Comparison of ENCODE assay signal across 20 cellular contexts in the genomic region with DNA sequence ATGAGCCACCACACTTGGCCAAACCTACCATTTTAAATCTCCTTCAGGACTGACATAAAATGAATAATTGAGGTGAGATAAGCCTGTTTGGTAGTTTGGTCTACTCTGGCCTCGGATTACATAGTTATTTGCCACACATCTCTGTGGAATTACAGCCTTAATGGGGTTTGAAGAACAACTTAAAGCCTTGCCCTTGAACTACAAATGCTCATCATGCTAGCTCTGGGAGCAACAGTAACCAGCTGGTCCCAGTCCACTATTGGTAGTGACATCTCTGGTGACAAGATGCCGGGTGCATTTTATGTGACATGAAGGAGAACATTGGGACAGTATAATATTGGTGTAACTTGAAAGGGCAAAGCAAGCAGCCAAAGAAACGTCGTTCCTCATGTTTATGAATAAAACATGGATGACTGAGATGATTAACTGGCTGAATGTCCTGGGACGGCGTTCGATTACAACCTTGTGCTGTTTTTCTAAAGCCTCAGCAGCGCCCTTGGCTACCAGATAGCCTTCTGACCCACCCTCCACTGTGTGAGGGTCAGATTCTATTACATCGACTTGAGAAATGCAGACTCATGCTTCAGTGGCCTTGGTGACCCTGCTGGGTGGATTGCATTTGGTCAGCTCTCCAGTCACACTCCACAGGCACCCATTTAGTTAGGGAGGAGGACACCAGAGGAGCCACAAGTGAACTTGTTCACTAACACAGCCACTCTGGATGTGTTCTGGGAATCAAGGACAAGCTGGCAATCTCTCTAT. TPM values are rescaled to one million over a fixed set of nuclear protein-coding genes. Genes with fewer than 3 reads are reported as not detected.
A peak's percentile ranks its signal among the peaks of the same experiment; 100 is the strongest.
DNase-seq lines count a peak whose midpoint lies in the region; ATAC-seq and TF ChIP-seq lines count a peak whose summit lies in the region.
"Had no signal": no experiment of that assay in that cellular context is flagged by ENCODE, and none has a peak within 500 bp of the region (broad histone marks: within the 10 kb centered on the region; RNA-seq: fewer than 3 reads in every experiment).

No MANE protein-coding gene starts in this region.

- no peak for ATAC-seq in HG02840 (IDR thresholded peaks at IDR 0.05; ENCODE audit: low FRiP score, unreplicated experiment)

- TF ChIP-seq POLR2A in erythroblast (IDR thresholded peaks at IDR 0.05; ENCODE audit: low read length) = no peak

- intact Hi-C loops in posterior vena cava (cut with DNase I) = no loop called here

- peak; percentile 20 for DNase-seq in AG08396 (ENCODE audit: low spot score)
- DNase-seq in OCI-M1 (lab: John Stamatoyannopoulos, UW) = peak; percentile 34
- peak; percentile 78 to 87 for DNase-seq in erythroblast (lab: John Stamatoyannopoulos, UW)
- DNase-seq in myocyte (ENCODE audit: low read depth) = peak; percentile 94
- DNase-seq in HCEC 1CT = no peak
- DNase-seq in NCI-H2171 (lab: John Stamatoyannopoulos, UW) = no peak
- no peak for DNase-seq in posterior vena cava (ENCODE audit: low spot score)
- DNase-seq: activated naive CD4-positive, alpha-beta T cell treated with Interleukin-2 at 50 U/mL for 16 hours; caudate nucleus; NCI-H1048; NCI-H2171 treated with DMSO at 0.1 percent for 48 hours; SK-N-SH; stimulated activated CD8-positive, alpha-beta memory T cell treated with anti-CD3 and anti-CD28 coated beads, Interleukin-4, amount 100 ng/mL, for 48 hours; tibial artery had no signal

RNA-seq across cellular contexts. Expression of a gene that starts 41.5 kb away (rescaled TPM):
- 40.9 and 42.2 TPM in 2 replicates for total RNA-seq in myocyte
- 14.7 TPM for polyA plus RNA-seq in myocyte (2012)
- total RNA-seq in posterior vena cava = not detected
- total RNA-seq: activated CD8-positive, alpha-beta memory T cell treated with anti-CD3 and anti-CD28 coated beads for 36 hours; omental fat pad had no signal

RNA-seq across cellular contexts. Expression of a gene that starts 46.9 kb away (rescaled TPM):
- total RNA-seq in myocyte (not detected in 2 replicates), posterior vena cava (not detected)
- not detected for polyA plus RNA-seq in myocyte (2012)
- total RNA-seq: activated CD8-positive, alpha-beta memory T cell treated with anti-CD3 and anti-CD28 coated beads for 36 hours; hepatocyte; HT1080; lung microvascular endothelial cell; omental fat pad had no signal
- polyA plus RNA-seq: hepatocyte, SK-N-SH had no signal

Comparison
In these comparisons a context has a peak if more than half of its experiments do, and no peak if none do; other contexts are left out.
1. DNase-seq: peak in AG08396 (single experiment), OCI-M1 (single experiment), erythroblast (2 of 2) and myocyte (single experiment); none in HCEC 1CT (single experiment), NCI-H2171 (single experiment) and posterior vena cava (single experiment).
2. RNA of a gene that starts 41.5 kb away (total RNA-seq): 40.9 to 42.2 TPM in myocyte; not detected in posterior vena cava; every median in the first group is over 10 times any median in the second.